18 cellular contexts compared by ENCODE assay signal in genomic region chr20:35941620-35942019, GRCh38. TPM values are rescaled to one million over a fixed set of nuclear protein-coding genes. Genes with fewer than 3 reads are reported as not detected.
DNase-seq lines count a peak whose midpoint lies in the region; ATAC-seq and TF ChIP-seq lines count a peak whose summit lies in the region.
"Had no signal": no experiment of that assay in that cellular context is flagged by ENCODE, and none has a peak within 500 bp of the region (broad histone marks: within the 10 kb centered on the region; RNA-seq: fewer than 3 reads in every experiment).

No MANE protein-coding gene starts in this region.

- no peak for TF ChIP-seq CTCF in neural crest cell (conservative IDR thresholded peaks at IDR 0.05)
- TF ChIP-seq CTCF in mammary epithelial cell (conservative IDR thresholded peaks at IDR 0.05 in 1 of 2, IDR thresholded peaks at IDR 0.05 in 1 of 2; ENCODE audit: extremely low read depth in 1 of 2, insufficient read depth in 1 of 2, low read depth in 1 of 2, low read length in 2 of 2) = no peak
- TF ChIP-seq CTCF in spleen (IDR thresholded peaks at IDR 0.05 in 8 of 11, conservative IDR thresholded peaks at IDR 0.05 in 3 of 11) = no peak

- H3K36me3 Mint-ChIP-seq in T-helper 1 cell treated with Interleukin-12 subunit alpha and Interleukin-12 subunit beta and Interleukin-4 antibody, amounts not matched to agents 30 μg/mL and 1 μg/mL, for 36 hours (ENCODE audit: low read depth) = peaks cover 20% of the 10 kb centered on the region
- peaks cover 37 to 64% of the 10 kb centered on the region in 2 donors for H3K36me3 Mint-ChIP-seq in CD4-positive, alpha-beta memory T cell
- peaks cover 16% of the 10 kb centered on the region for H3K36me3 Mint-ChIP-seq in activated naive CD8-positive, alpha-beta T cell treated with anti-CD3 and anti-CD28 coated beads, Interleukin-2, amount 50 U/mL, for 24 hours (ENCODE audit: low read depth)
- H3K36me3 Mint-ChIP-seq in neural crest cell (ENCODE audit: low read depth) = peaks cover 9% of the 10 kb centered on the region

- no peaks in the 10 kb centered on the region for H4K20me1 ChIP-seq in mammary epithelial cell (ENCODE audit: insufficient read depth, low read length)

- no peaks in the 10 kb centered on the region for H3K9me3 Mint-ChIP-seq in T-helper 1 cell treated with Interleukin-12 subunit alpha and Interleukin-12 subunit beta and Interleukin-4 antibody, amounts not matched to agents 30 μg/mL and 1 μg/mL, for 36 hours
- no peaks in the 10 kb centered on the region for H3K9me3 Mint-ChIP-seq in CD4-positive, alpha-beta memory T cell
- H3K9me3 Mint-ChIP-seq in activated naive CD8-positive, alpha-beta T cell treated with anti-CD3 and anti-CD28 coated beads, Interleukin-2, amount 50 U/mL, for 24 hours = no peaks in the 10 kb centered on the region
- no peaks in the 10 kb centered on the region for H3K9me3 Mint-ChIP-seq in neural crest cell

- no peak for DNase-seq in T-helper 1 cell
- no peak for DNase-seq in CD4-positive, alpha-beta memory T cell
- DNase-seq in activated naive CD8-positive, alpha-beta T cell treated with anti-CD3 and anti-CD28 coated beads, Interleukin-2, amount 50 U/mL, for 24 hours = no peak
- no peak for DNase-seq in neural crest cell (ENCODE audit: low read depth, low spot score)
- DNase-seq in mammary epithelial cell = no peak
- DNase-seq in spleen = no peak
- DNase-seq: Calu3, HCEC 1CT, IMR-90, NCI-H1930, NCI-H2171, NCI-H774, SHP77 treated with DMSO at 0.1 percent for 48 hours had no signal

- CTCF ChIA-PET in CD4-positive, alpha-beta memory T cell (lab: Charles Lee; ENCODE audit: partially characterized antibody) = interaction anchor here (2.1 kb wide), 1 partner anchor 13 kb away, joined by 19 read pairs; the partner anchor contains the start of gene SCAND1
- CTCF ChIA-PET in mammary epithelial cell (lab: Charles Lee; ENCODE audit: low non-redundant PET) = no interaction called here

- H3K9me3 ChIP-seq in CD4-positive, alpha-beta memory T cell (ENCODE audit: control insufficient read depth in 1 of 2, low read length in 2 of 2) = no peaks in the 10 kb centered on the region
- H3K9me3 ChIP-seq in mammary epithelial cell (replicated peaks; ENCODE audit: insufficient read depth, low read length) (no peaks in the 10 kb centered on the region), spleen (no peaks in the 10 kb centered on the region)
- H3K9me3 ChIP-seq: BLaER1 treated with 17β-estradiol and CSF1 and Interleukin-3, amounts not matched to agents 10 nM and 100 nM had no signal

- 97% methylated on average over 2 of the region's 2 CpGs for WGBS in mammary epithelial cell (ENCODE audit: low coverage, missing lambda C conversion rate)
- 93 to 100% (median 96%) methylated on average over 2 of the region's 2 CpGs for WGBS in spleen, 5 donors

- no peak overlapping the region for H3K4me3 Mint-ChIP-seq in T-helper 1 cell treated with Interleukin-12 subunit alpha and Interleukin-12 subunit beta and Interleukin-4 antibody, amounts not matched to agents 30 μg/mL and 1 μg/mL, for 36 hours
- no peak overlapping the region for H3K4me3 Mint-ChIP-seq in CD4-positive, alpha-beta memory T cell
- no peak overlapping the region for H3K4me3 Mint-ChIP-seq in activated naive CD8-positive, alpha-beta T cell treated with anti-CD3 and anti-CD28 coated beads, Interleukin-2, amount 50 U/mL, for 24 hours
- no peak overlapping the region for H3K4me3 Mint-ChIP-seq in neural crest cell

- no peak for ATAC-seq in activated naive CD8-positive, alpha-beta T cell treated with anti-CD3 and anti-CD28 coated beads, Interleukin-2, amount 50 U/mL, for 24 hours
- no peak for ATAC-seq in GM21526 (IDR thresholded peaks at IDR 0.05; ENCODE audit: low FRiP score, unreplicated experiment)
- ATAC-seq: GM12878 had no signal

- H3K4me1 ChIP-seq in CD4-positive, alpha-beta memory T cell (ENCODE audit: insufficient read depth, low read length) = no peaks in the 10 kb centered on the region
- H3K4me1 ChIP-seq in mammary epithelial cell (ENCODE audit: insufficient read depth, low read length) (no peaks in the 10 kb centered on the region), spleen (no peaks in the 10 kb centered on the region)

- no peaks in the 10 kb centered on the region for H3K79me2 ChIP-seq in mammary epithelial cell (ENCODE audit: insufficient read depth, low read length)

- H3K27ac ChIP-seq in CD4-positive, alpha-beta memory T cell (ENCODE audit: low read depth, low read length) = no peak overlapping the region
- no peak overlapping the region for H3K27ac ChIP-seq in mammary epithelial cell (ENCODE audit: insufficient read depth, low read depth, low read length)
- H3K27ac ChIP-seq in spleen = no peak overlapping the region
- H3K27ac ChIP-seq: 22Rv1 had no signal

- peak overlapping the region; percentile 8 for H3K27ac Mint-ChIP-seq in T-helper 1 cell treated with Interleukin-12 subunit alpha and Interleukin-12 subunit beta and Interleukin-4 antibody, amounts not matched to agents 30 μg/mL and 1 μg/mL, for 36 hours
- H3K27ac Mint-ChIP-seq in CD4-positive, alpha-beta memory T cell = peak overlapping the region in 6 of 7 donors; percentile 18 to 61 (median 28)
- H3K27ac Mint-ChIP-seq in activated naive CD8-positive, alpha-beta T cell treated with anti-CD3 and anti-CD28 coated beads, Interleukin-2, amount 50 U/mL, for 24 hours = peak overlapping the region; percentile 6
- H3K27ac Mint-ChIP-seq in neural crest cell (ENCODE audit: unreplicated experiment) = peak overlapping the region; percentile 60

- H3K4me3 ChIP-seq in CD4-positive, alpha-beta memory T cell (ENCODE audit: low read length in 2 of 2) = no peak overlapping the region
- no peak overlapping the region for H3K4me3 ChIP-seq in mammary epithelial cell (replicated peaks in 1 of 3; ENCODE audit: insufficient read depth in 1 of 3, low read depth in 2 of 3, low read length in 3 of 3)
- H3K4me3 ChIP-seq in spleen = no peak overlapping the region
- H3K4me3 ChIP-seq: BLaER1 treated with 17β-estradiol and CSF1 and Interleukin-3, amounts not matched to agents 10 nM and 100 nM; GM12878 had no signal

- H3K4me2 ChIP-seq in mammary epithelial cell (ENCODE audit: insufficient read depth, low read depth, low read length) = no peak overlapping the region
- H3K4me2 ChIP-seq: BLaER1 treated with 17β-estradiol and CSF1 and Interleukin-3, amounts not matched to agents 10 nM and 100 nM had no signal

- H3K4me1 Mint-ChIP-seq in T-helper 1 cell treated with Interleukin-12 subunit alpha and Interleukin-12 subunit beta and Interleukin-4 antibody, amounts not matched to agents 30 μg/mL and 1 μg/mL, for 36 hours (ENCODE audit: low read depth) = no peaks in the 10 kb centered on the region
- H3K4me1 Mint-ChIP-seq in CD4-positive, alpha-beta memory T cell = peaks cover 0 to 4% (median 2%) of the 10 kb centered on the region in 4 donors
- no peaks in the 10 kb centered on the region for H3K4me1 Mint-ChIP-seq in activated naive CD8-positive, alpha-beta T cell treated with anti-CD3 and anti-CD28 coated beads, Interleukin-2, amount 50 U/mL, for 24 hours
- H3K4me1 Mint-ChIP-seq in neural crest cell = peaks cover 4% of the 10 kb centered on the region

- in situ Hi-C loops in mammary epithelial cell (cut with MboI; ENCODE audit: low sequenced_read_pairs in 2 of 2) = no loop called here

- H2AFZ ChIP-seq in mammary epithelial cell (ENCODE audit: low read depth, low read length) = no peak overlapping the region

- intact Hi-C loops in CD4-positive, alpha-beta memory T cell (cut with micrococcal nuclease) = no loop called here
- intact Hi-C loops in mammary epithelial cell (cut with micrococcal nuclease) = no loop called here
- intact Hi-C loops in spleen (cut with DNase I; ENCODE audit: low total_unique reads) = no loop called here

- peaks cover 52% of the 10 kb centered on the region for H3K36me3 ChIP-seq in CD4-positive, alpha-beta memory T cell (ENCODE audit: insufficient read depth, low read length)
- H3K36me3 ChIP-seq in mammary epithelial cell (ENCODE audit: insufficient read depth, low read length) (peaks cover 9% of the 10 kb centered on the region), spleen (peaks cover 0 to 100% (median 68%) of the 10 kb centered on the region in 6 donors)

- no TSS peak for BruUV-seq in mammary epithelial cell (replicated peaks; lab: Mats Ljungman, UMichigan)

- H3K27me3 Mint-ChIP-seq in T-helper 1 cell treated with Interleukin-12 subunit alpha and Interleukin-12 subunit beta and Interleukin-4 antibody, amounts not matched to agents 30 μg/mL and 1 μg/mL, for 36 hours (ENCODE audit: low read depth) = no peaks in the 10 kb centered on the region
- no peaks in the 10 kb centered on the region for H3K27me3 Mint-ChIP-seq in CD4-positive, alpha-beta memory T cell
- H3K27me3 Mint-ChIP-seq in activated naive CD8-positive, alpha-beta T cell treated with anti-CD3 and anti-CD28 coated beads, Interleukin-2, amount 50 U/mL, for 24 hours = no peaks in the 10 kb centered on the region
- H3K27me3 Mint-ChIP-seq in neural crest cell (ENCODE audit: low read depth) = no peaks in the 10 kb centered on the region

- dilution Hi-C loops in mammary epithelial cell (cut with HindIII; ENCODE audit: low sequenced_read_pairs) = loop anchor here (5.0 kb wide), 1 partner anchor 149 kb away; no protein-coding TSS in a partner anchor

- no peaks in the 10 kb centered on the region for H3K27me3 ChIP-seq in CD4-positive, alpha-beta memory T cell (ENCODE audit: insufficient read depth, low read length)
- no peaks in the 10 kb centered on the region for H3K27me3 ChIP-seq in mammary epithelial cell (ENCODE audit: insufficient read depth, low read length)
- no peaks in the 10 kb centered on the region for H3K27me3 ChIP-seq in spleen (replicated peaks in 1 of 7)
- H3K27me3 ChIP-seq: BLaER1 treated with 17β-estradiol and CSF1 and Interleukin-3, amounts not matched to agents 10 nM and 100 nM had no signal

- H3K9ac ChIP-seq in mammary epithelial cell (ENCODE audit: insufficient read depth, low read length) = no peak overlapping the region

- no peak for TF ChIP-seq POLR2A in spleen (IDR thresholded peaks at IDR 0.05)

- POLR2A ChIA-PET in CD4-positive, alpha-beta memory T cell (lab: Charles Lee; ENCODE audit: partially characterized antibody) = interaction anchor here (2.8 kb wide), 1 partner anchor 12 kb away, joined by 16 read pairs; the partner anchor contains the start of gene SCAND1

RNA-seq across cellular contexts. Expression of gene SCAND1, which starts 12.7 kb away (rescaled TPM):
- 10 to 100 TPM; 45.1 to 53.8 TPM for total RNA-seq in CD4-positive, alpha-beta memory T cell
- polyA plus RNA-seq in CD4-positive, alpha-beta memory T cell = 100 to 1,000 TPM; 124 to 185 TPM
- total RNA-seq in neural crest cell (77.8 and 82.1 TPM in 2 replicates), mammary epithelial cell (10 to 100 TPM; 41.5 to 46.3 TPM), spleen (10 to 100 TPM; 50.0 to 74.2 (median 57.7) TPM)
- polyA plus RNA-seq in mammary epithelial cell (17.4 TPM), spleen (100 to 1,000 TPM; 175 to 291 (median 192) TPM)
- polyA minus RNA-seq in mammary epithelial cell = 2.1 TPM

RNA-seq across cellular contexts. Expression of gene CNBD2, which starts 26.8 kb away (rescaled TPM):
- 1 to 10 TPM; 7.8 to 8.2 TPM for total RNA-seq in CD4-positive, alpha-beta memory T cell
- polyA plus RNA-seq in CD4-positive, alpha-beta memory T cell = 1 to 10 TPM; 6.7 to 7.2 TPM
- total RNA-seq in neural crest cell (5.6 and 7.4 TPM in 2 replicates), mammary epithelial cell (1 to 10 TPM; 1.2 to 2.9 TPM), spleen (1 to 10 TPM; 3.7 to 9.4 (median 5.4) TPM)
- polyA plus RNA-seq in mammary epithelial cell (2.4 TPM), spleen (10 to 100 TPM; 23.6 to 28.4 (median 25.6) TPM)
- polyA minus RNA-seq in mammary epithelial cell = 0.83 TPM

Comparison
In these comparisons a context has a peak if more than half of its experiments do, and no peak if none do; other contexts are left out.
1. H3K27ac Mint-ChIP-seq: peak in every context shown above with its lines; median percentile 60 in neural crest cell; 28 in CD4-positive, alpha-beta memory T cell; 8 in T-helper 1 cell treated with Interleukin-12 subunit alpha and Interleukin-12 subunit beta and Interleukin-4 antibody, amounts not matched to agents 30 μg/mL and 1 μg/mL, for 36 hours; 6 in activated naive CD8-positive, alpha-beta T cell treated with anti-CD3 and anti-CD28 coated beads, Interleukin-2, amount 50 U/mL, for 24 hours.